ENCODE assay signal across 16 cellular contexts in genomic region chr12:1207276-1207675, GRCh38.
DNase-seq lines count a peak whose midpoint lies in the region; ATAC-seq, FAIRE-seq and TF ChIP-seq lines count a peak whose summit lies in the region.
"Had no signal": no experiment of that assay in that cellular context is flagged by ENCODE, and none has a peak within 500 bp of the region (broad histone marks: within the 10 kb centered on the region; RNA-seq: fewer than 3 reads in every experiment).

No MANE protein-coding gene starts in this region.

- H3K27me3 Mint-ChIP-seq in CD4-positive, CD25-positive, alpha-beta regulatory T cell = no peaks in the 10 kb centered on the region
- H3K27me3 Mint-ChIP-seq: CD8-positive, alpha-beta memory T cell had no signal

- FAIRE-seq in D721Med (lab: Jason Lieb, UNC) = no peak
- FAIRE-seq: A549, GM12878, HepG2, HTR-8/SVneo had no signal

- no peaks in the 10 kb centered on the region for H3K9me3 Mint-ChIP-seq in CD4-positive, CD25-positive, alpha-beta regulatory T cell
- H3K9me3 Mint-ChIP-seq: CD14-positive monocyte; CD8-positive, alpha-beta memory T cell had no signal

- H3K36me3 ChIP-seq in CD4-positive, CD25-positive, alpha-beta regulatory T cell (ENCODE audit: control insufficient read depth, insufficient read depth, low read length) = no peaks in the 10 kb centered on the region
- H3K36me3 ChIP-seq in HEK293 (ENCODE audit: control insufficient read depth in 2 of 2, insufficient read depth in 1 of 2, low read length in 2 of 2) (no peaks in the 10 kb centered on the region), SU-DHL-6 (ENCODE audit: low read length) (no peaks in the 10 kb centered on the region), smooth muscle cell (ENCODE audit: low read depth) (no peaks in the 10 kb centered on the region)

- no peaks in the 10 kb centered on the region for H3K9me2 ChIP-seq in SU-DHL-6 (replicated peaks; ENCODE audit: insufficient read depth, low read length)

- POLR2A ChIA-PET in HEK293 (lab: Yijun Ruan, JAX) = no interaction called here

- peak overlapping the region; percentile 99 for H3K4me2 ChIP-seq in SU-DHL-6 (ENCODE audit: low read depth, low read length, poor library complexity, severe bottlenecking)
- H3K4me2 ChIP-seq in smooth muscle cell = no peak overlapping the region
- H3K4me2 ChIP-seq: A549 had no signal

- H3K4me1 Mint-ChIP-seq in CD4-positive, CD25-positive, alpha-beta regulatory T cell = peaks cover 5 to 25% (median 13%) of the 10 kb centered on the region in 4 donors
- H3K4me1 Mint-ChIP-seq: CD14-positive monocyte had no signal

- H3K4me3 Mint-ChIP-seq in CD4-positive, CD25-positive, alpha-beta regulatory T cell = no peak overlapping the region
- H3K4me3 Mint-ChIP-seq: CD14-positive monocyte; CD8-positive, alpha-beta memory T cell had no signal

- H3F3A ChIP-seq in SU-DHL-6 (ENCODE audit: insufficient read depth) (peaks cover 42% of the 10 kb centered on the region), smooth muscle cell (ENCODE audit: low read depth) (no peaks in the 10 kb centered on the region)

- no peaks in the 10 kb centered on the region for H3K27me3 ChIP-seq in CD4-positive, CD25-positive, alpha-beta regulatory T cell (ENCODE audit: control insufficient read depth, insufficient read depth, low read length)
- H3K27me3 ChIP-seq in SU-DHL-6 (ENCODE audit: low read length) (no peaks in the 10 kb centered on the region), smooth muscle cell (ENCODE audit: low read depth) (no peaks in the 10 kb centered on the region)

- H3K9ac ChIP-seq in SU-DHL-6 (ENCODE audit: low read length) (peak overlapping the region; percentile 66), smooth muscle cell (ENCODE audit: low read depth) (no peak overlapping the region)
- H3K9ac ChIP-seq: GM23248 had no signal

- peaks cover 24% of the 10 kb centered on the region for H3K36me3 Mint-ChIP-seq in CD4-positive, CD25-positive, alpha-beta regulatory T cell

- no peak for DNase-seq in CD4-positive, CD25-positive, alpha-beta regulatory T cell
- DNase-seq in smooth muscle cell (lab: John Stamatoyannopoulos, UW; ENCODE audit: unreplicated experiment) (no peak), HK-2 (ENCODE audit: unreplicated experiment) (no peak), D721Med (ENCODE audit: insufficient read length, low spot score) (no peak), hippocampal formation (lab: John Stamatoyannopoulos, UW) (no peak)
- DNase-seq: Caco-2; CD8-positive, alpha-beta memory T cell; GM23248 had no signal

- peak overlapping the region in 2 of 3 donors; percentile 54 to 72 for H3K27ac Mint-ChIP-seq in CD4-positive, CD25-positive, alpha-beta regulatory T cell
- H3K27ac Mint-ChIP-seq: CD14-positive monocyte had no signal

- peaks cover 22% of the 10 kb centered on the region for H3K4me1 ChIP-seq in CD4-positive, CD25-positive, alpha-beta regulatory T cell (ENCODE audit: control insufficient read depth, insufficient read depth, low read length, poor library complexity, severe bottlenecking)
- H3K4me1 ChIP-seq in HEK293 (ENCODE audit: control insufficient read depth, insufficient read depth, low read length) (peaks cover 32% of the 10 kb centered on the region), smooth muscle cell (ENCODE audit: low read depth) (peaks cover 28% of the 10 kb centered on the region)
- H3K4me1 ChIP-seq: Caco-2 had no signal

- CTCF ChIA-PET in HEK293 (lab: Yijun Ruan, JAX) = no interaction called here

- H3K79me2 ChIP-seq in SU-DHL-6 (ENCODE audit: insufficient read depth, low read length) (peaks cover 19% of the 10 kb centered on the region; the same call in 1 of the 2 replicates), smooth muscle cell (ENCODE audit: low read depth) (peaks cover 8% of the 10 kb centered on the region)

- no peaks in the 10 kb centered on the region for H3K9me3 ChIP-seq in CD4-positive, CD25-positive, alpha-beta regulatory T cell (ENCODE audit: control insufficient read depth in 2 of 2, low read length in 2 of 2)
- H3K9me3 ChIP-seq in HEK293 (ENCODE audit: control insufficient read depth, insufficient read depth, low read depth, low read length) (no peaks in the 10 kb centered on the region), SU-DHL-6 (ENCODE audit: insufficient read depth, low read length) (no peaks in the 10 kb centered on the region), smooth muscle cell (replicated peaks; ENCODE audit: low read depth) (no peaks in the 10 kb centered on the region)
- H3K9me3 ChIP-seq: A549, Caco-2 had no signal

- no peak overlapping the region for H3K4me3 ChIP-seq in CD4-positive, CD25-positive, alpha-beta regulatory T cell (ENCODE audit: low read depth, low read length)
- H3K4me3 ChIP-seq in HEK293 (ENCODE audit: low read depth, low read length) (no peak overlapping the region), SU-DHL-6 (ENCODE audit: insufficient read depth, low read length, poor library complexity, severe bottlenecking) (peak overlapping the region; percentile 60), smooth muscle cell (no peak overlapping the region)
- H3K4me3 ChIP-seq: A549, GM12878, GM23248 had no signal

- no peak overlapping the region for H3K27ac ChIP-seq in CD4-positive, CD25-positive, alpha-beta regulatory T cell (ENCODE audit: insufficient read depth, low read length, poor library complexity, severe bottlenecking)
- no peak overlapping the region for H3K27ac ChIP-seq in HEK293 (ENCODE audit: extremely low read depth, low read depth, low read length)
- peak overlapping the region; percentile 95 for H3K27ac ChIP-seq in SU-DHL-6 (ENCODE audit: low read depth, low read length)
- H3K27ac ChIP-seq in smooth muscle cell (ENCODE audit: low read depth) = peak overlapping the region; percentile 92
- H3K27ac ChIP-seq: A549 had no signal

- TF ChIP-seq CTCF in HEK293 (tag by site-specific recombination; IDR thresholded peaks at IDR 0.05) (no peak), SU-DHL-6 (IDR thresholded peaks at IDR 0.05; ENCODE audit: insufficient read depth, low read length, poor library complexity, severe bottlenecking) (no peak), smooth muscle cell (IDR thresholded peaks at IDR 0.05; ENCODE audit: borderline replicate concordance, insufficient read depth, poor library complexity, severe bottlenecking) (no peak), D721Med (IDR thresholded peaks at IDR 0.05; ENCODE audit: insufficient read depth, missing control alignments) (no peak)

- no peak for ATAC-seq in CD4-positive, CD25-positive, alpha-beta regulatory T cell (ENCODE audit: low read depth in 2 of 2)
- ATAC-seq: A549, GM12878, HCT116, HepG2 had no signal

- no peaks in the 10 kb centered on the region for H4K20me1 ChIP-seq in SU-DHL-6 (ENCODE audit: low read depth, low read length)
- peaks cover 7% of the 10 kb centered on the region for H4K20me1 ChIP-seq in smooth muscle cell (ENCODE audit: low read depth)

- H2AFZ ChIP-seq in SU-DHL-6 (ENCODE audit: low read depth, low read length, severe bottlenecking) (no peak overlapping the region), smooth muscle cell (ENCODE audit: low read depth) (no peak overlapping the region)
- H2AFZ ChIP-seq: GM23248 had no signal

- 85% methylated on average over 4 of the region's 4 CpGs for WGBS in smooth muscle cell (ENCODE audit: low lambda C conversion rate)

TF ChIP-seq in HEK293, 187 proteins besides CTCF, POLR2A, EP300 and RAD21 (continues in another document):
- no peak for TF ChIP-seq ZBTB49 (tag by site-specific recombination; IDR thresholded peaks at IDR 0.05; ENCODE audit: low read depth)
- no peak for TF ChIP-seq ZNF18 (tag by site-specific recombination; IDR thresholded peaks at IDR 0.05)
- TF ChIP-seq, protein P1, sequence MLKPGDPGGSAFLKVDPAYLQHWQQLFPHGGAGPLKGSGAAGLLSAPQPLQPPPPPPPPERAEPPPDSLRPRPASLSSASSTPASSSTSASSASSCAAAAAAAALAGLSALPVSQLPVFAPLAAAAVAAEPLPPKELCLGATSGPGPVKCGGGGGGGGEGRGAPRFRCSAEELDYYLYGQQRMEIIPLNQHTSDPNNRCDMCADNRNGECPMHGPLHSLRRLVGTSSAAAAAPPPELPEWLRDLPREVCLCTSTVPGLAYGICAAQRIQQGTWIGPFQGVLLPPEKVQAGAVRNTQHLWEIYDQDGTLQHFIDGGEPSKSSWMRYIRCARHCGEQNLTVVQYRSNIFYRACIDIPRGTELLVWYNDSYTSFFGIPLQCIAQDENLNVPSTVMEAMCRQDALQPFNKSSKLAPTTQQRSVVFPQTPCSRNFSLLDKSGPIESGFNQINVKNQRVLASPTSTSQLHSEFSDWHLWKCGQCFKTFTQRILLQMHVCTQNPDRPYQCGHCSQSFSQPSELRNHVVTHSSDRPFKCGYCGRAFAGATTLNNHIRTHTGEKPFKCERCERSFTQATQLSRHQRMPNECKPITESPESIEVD (tag by site-specific recombination; IDR thresholded peaks at IDR 0.05) = peak; percentile 89
- TF ChIP-seq ZNF76 (tag by site-specific recombination; IDR thresholded peaks at IDR 0.05; ENCODE audit: borderline replicate concordance, low read depth) = no peak
- TF ChIP-seq ZNF843 (tag by site-specific recombination; IDR thresholded peaks at IDR 0.05) = no peak

Comparison
In these comparisons a context has a peak if more than half of its experiments do, and no peak if none do; other contexts are left out.
1. H3K27ac ChIP-seq: peak in SU-DHL-6 (single experiment) and smooth muscle cell (single experiment); none in CD4-positive, CD25-positive, alpha-beta regulatory T cell (single experiment) and HEK293 (single experiment).